ENCODE assay signal across 8 cellular contexts in the genomic region with DNA sequence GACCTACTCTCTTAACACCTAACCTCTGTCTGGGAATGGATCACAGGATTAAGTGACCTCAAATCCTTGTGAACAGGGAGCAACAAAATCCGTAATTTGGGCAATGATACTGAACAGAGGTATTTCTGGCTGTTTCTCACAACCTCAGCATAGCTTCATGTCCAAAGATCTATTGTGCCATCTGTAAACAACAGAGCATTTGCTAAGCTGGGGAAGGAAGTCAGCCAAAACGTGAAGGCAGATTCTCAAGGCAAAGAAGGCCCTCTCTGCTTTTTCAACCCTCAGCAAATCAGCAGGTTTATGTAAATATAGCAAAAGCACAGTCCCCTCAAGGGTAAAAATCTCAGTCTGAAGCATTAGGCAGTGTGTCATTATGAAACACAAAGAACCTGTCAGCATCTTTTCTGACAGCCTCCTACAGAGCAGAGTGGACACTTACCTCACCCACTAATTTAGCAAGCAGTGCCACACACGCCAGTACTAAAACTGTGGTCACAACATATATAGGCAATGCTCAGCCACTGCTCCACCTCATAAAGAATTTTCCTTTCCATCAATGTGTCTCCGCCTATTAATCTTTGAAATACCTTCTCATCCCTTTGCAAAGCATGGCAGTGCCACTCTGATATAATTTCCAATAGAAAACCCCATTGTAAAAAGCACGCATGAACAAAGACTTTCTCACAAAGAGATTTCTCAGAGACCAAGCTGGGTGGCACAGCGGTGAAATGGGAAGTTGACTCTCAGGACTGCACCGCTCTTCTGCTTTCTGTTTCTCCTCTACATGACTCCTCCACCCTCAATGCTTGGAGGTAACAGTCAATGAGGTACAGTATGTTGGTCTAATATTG.
DNase-seq lines count a peak whose midpoint lies in the region; ATAC-seq, FAIRE-seq and TF ChIP-seq lines count a peak whose summit lies in the region.
"Had no signal": no experiment of that assay in that cellular context is flagged by ENCODE, and none has a peak within 500 bp of the region (broad histone marks: within the 10 kb centered on the region; RNA-seq: fewer than 3 reads in every experiment).

No MANE protein-coding gene starts in this region.

- peak overlapping the region in 1 of 4 donors; percentile 10 for H3K27ac ChIP-seq in body of pancreas

- no peaks in the 10 kb centered on the region for H3K9me3 Mint-ChIP-seq in activated naive CD4-positive, alpha-beta T cell treated with anti-CD3 and anti-CD28 coated beads, Interleukin-2, amount 50 U/mL, for 24 hours
- H3K9me3 Mint-ChIP-seq: neural crest cell had no signal

- H3K4me1 Mint-ChIP-seq in activated naive CD4-positive, alpha-beta T cell treated with anti-CD3 and anti-CD28 coated beads, Interleukin-2, amount 50 U/mL, for 24 hours = peaks cover 63% of the 10 kb centered on the region

- H3K36me3 Mint-ChIP-seq in activated naive CD4-positive, alpha-beta T cell treated with anti-CD3 and anti-CD28 coated beads, Interleukin-2, amount 50 U/mL, for 24 hours = no peaks in the 10 kb centered on the region

- H3K27me3 ChIP-seq in body of pancreas = no peaks in the 10 kb centered on the region

- no peak for FAIRE-seq in H54 (lab: Jason Lieb, UNC)

- H3K9me3 ChIP-seq in body of pancreas = no peaks in the 10 kb centered on the region

- H3K36me3 ChIP-seq in body of pancreas (replicated peaks in 1 of 2; ENCODE audit: insufficient read depth in 1 of 2, low read depth in 2 of 2) = no peaks in the 10 kb centered on the region

- ATAC-seq in GM18508 (IDR thresholded peaks at IDR 0.05; ENCODE audit: insufficient read depth, unreplicated experiment) (peak; percentile 61), GM21737 (IDR thresholded peaks at IDR 0.05; ENCODE audit: unreplicated experiment) (peak; percentile 69), body of pancreas (no peak)

- peak; percentile 38 to 83 for DNase-seq in Kasumi-1 (lab: John Stamatoyannopoulos, UW)
- DNase-seq in medulla oblongata (ENCODE audit: extremely low spot score) = peak; percentile 81
- DNase-seq in body of pancreas = no peak
- no peak for DNase-seq in H54 (ENCODE audit: insufficient read length, low spot score)

- no peaks in the 10 kb centered on the region for H3K27me3 Mint-ChIP-seq in activated naive CD4-positive, alpha-beta T cell treated with anti-CD3 and anti-CD28 coated beads, Interleukin-2, amount 50 U/mL, for 24 hours

- no peak overlapping the region for H3K4me3 ChIP-seq in body of pancreas

- H3K27ac Mint-ChIP-seq in activated naive CD4-positive, alpha-beta T cell treated with anti-CD3 and anti-CD28 coated beads, Interleukin-2, amount 50 U/mL, for 24 hours = no peak overlapping the region

- H3K4me3 Mint-ChIP-seq in activated naive CD4-positive, alpha-beta T cell treated with anti-CD3 and anti-CD28 coated beads, Interleukin-2, amount 50 U/mL, for 24 hours = peak overlapping the region; percentile 48
- H3K4me3 Mint-ChIP-seq: neural crest cell had no signal

- intact Hi-C loops in body of pancreas (cut with DNase I) = no loop called here

- no peak for TF ChIP-seq CTCF in body of pancreas (IDR thresholded peaks at IDR 0.05)

- TF ChIP-seq POLR2A in body of pancreas (IDR thresholded peaks at IDR 0.05) (no peak), H54 (IDR thresholded peaks at IDR 0.05; ENCODE audit: low read depth, low read length) (no peak)

- 70 to 76% methylated on average over 7 of the region's 7 CpGs for WGBS in body of pancreas, 2 donors

- peaks cover 30% of the 10 kb centered on the region for H3K4me1 ChIP-seq in body of pancreas

Comparison
In these comparisons a context has a peak if more than half of its experiments do, and no peak if none do; other contexts are left out.
1. DNase-seq: peak in Kasumi-1 (2 of 2) and medulla oblongata (single experiment); none in body of pancreas (0 of 4) and H54 (single experiment).